ENCODE assay signal across 20 cellular contexts in genomic region chr11:38176812-38177322, GRCh38.
DNase-seq lines count a peak whose midpoint lies in the region; ATAC-seq and TF ChIP-seq lines count a peak whose summit lies in the region.
"Had no signal": no experiment of that assay in that cellular context is flagged by ENCODE, and none has a peak within 500 bp of the region (broad histone marks: within the 10 kb centered on the region; RNA-seq: fewer than 3 reads in every experiment).

No MANE protein-coding gene starts in this region.

- H3K27me3 Mint-ChIP-seq in neural crest cell (ENCODE audit: low read depth) (no peaks in the 10 kb centered on the region), osteocyte (ENCODE audit: unreplicated experiment) (no peaks in the 10 kb centered on the region), immature natural killer cell (ENCODE audit: low read depth in 3 of 3) (peaks cover 0 to 2% (median 1%) of the 10 kb centered on the region in 3 donors)
- H3K27me3 Mint-ChIP-seq: B cell; CD4-positive, alpha-beta T cell had no signal

- no peak overlapping the region for H3K27ac ChIP-seq in RWPE2 (ENCODE audit: poor library complexity, severe bottlenecking)
- no peak overlapping the region for H3K27ac ChIP-seq in effector memory CD4-positive, alpha-beta T cell (ENCODE audit: insufficient read depth, low read length, poor library complexity, severe bottlenecking)
- H3K27ac ChIP-seq: 22Rv1; A549; BLaER1 treated with 17β-estradiol and CSF1 and Interleukin-3, amounts not matched to agents 10 nM and 100 nM; C4-2B had no signal

- H3K4me1 ChIP-seq in RWPE2 (ENCODE audit: insufficient read depth, poor library complexity, severe bottlenecking) = no peaks in the 10 kb centered on the region
- H3K4me1 ChIP-seq in effector memory CD4-positive, alpha-beta T cell (ENCODE audit: control insufficient read depth, insufficient read depth, low read length, poor library complexity, severe bottlenecking) = no peaks in the 10 kb centered on the region
- H3K4me1 ChIP-seq: A549; BLaER1 treated with 17β-estradiol and CSF1 and Interleukin-3, amounts not matched to agents 10 nM and 100 nM had no signal

- H3K4me3 ChIP-seq in RWPE2 (ENCODE audit: severe bottlenecking) = no peak overlapping the region
- no peak overlapping the region for H3K4me3 ChIP-seq in effector memory CD4-positive, alpha-beta T cell (ENCODE audit: insufficient read depth, low read depth, low read length, poor library complexity, severe bottlenecking)
- H3K4me3 ChIP-seq: A549; BLaER1 treated with 17β-estradiol and CSF1 and Interleukin-3, amounts not matched to agents 10 nM and 100 nM had no signal

- no peaks in the 10 kb centered on the region for H3K9me3 ChIP-seq in RWPE2 (ENCODE audit: severe bottlenecking)
- H3K9me3 ChIP-seq in effector memory CD4-positive, alpha-beta T cell (ENCODE audit: control insufficient read depth, low read length) = no peaks in the 10 kb centered on the region
- H3K9me3 ChIP-seq: A549; BLaER1 treated with 17β-estradiol and CSF1 and Interleukin-3, amounts not matched to agents 10 nM and 100 nM; Caco-2 had no signal

- H3K27ac Mint-ChIP-seq in neural crest cell (ENCODE audit: unreplicated experiment) (peak overlapping the region; percentile 43), osteocyte (ENCODE audit: unreplicated experiment) (no peak overlapping the region), immature natural killer cell (no peak overlapping the region)
- H3K27ac Mint-ChIP-seq: B cell; CD4-positive, alpha-beta T cell; CD8-positive, alpha-beta T cell had no signal

- H3K4me3 Mint-ChIP-seq in neural crest cell (no peak overlapping the region), osteocyte (ENCODE audit: unreplicated experiment) (no peak overlapping the region), immature natural killer cell (no peak overlapping the region)
- H3K4me3 Mint-ChIP-seq: B cell; CD4-positive, alpha-beta T cell; CD8-positive, alpha-beta T cell had no signal

- no peaks in the 10 kb centered on the region for H3K9me3 Mint-ChIP-seq in neural crest cell
- H3K9me3 Mint-ChIP-seq in osteocyte (ENCODE audit: unreplicated experiment) = no peaks in the 10 kb centered on the region
- peaks cover 0 to 6% (median under 1%) of the 10 kb centered on the region in 6 donors for H3K9me3 Mint-ChIP-seq in immature natural killer cell

- no peak for ATAC-seq in RWPE2 (ENCODE audit: low read depth)
- no peak for ATAC-seq in GM18858 (IDR thresholded peaks at IDR 0.05; ENCODE audit: unreplicated experiment)
- ATAC-seq: A549; CD8-positive, alpha-beta T cell had no signal

- no peaks in the 10 kb centered on the region for H3K36me3 Mint-ChIP-seq in neural crest cell (ENCODE audit: low read depth)
- H3K36me3 Mint-ChIP-seq in osteocyte (ENCODE audit: unreplicated experiment) = no peaks in the 10 kb centered on the region
- H3K36me3 Mint-ChIP-seq in immature natural killer cell = no peaks in the 10 kb centered on the region
- H3K36me3 Mint-ChIP-seq: CD8-positive, alpha-beta T cell had no signal

- peaks cover 10% of the 10 kb centered on the region for H3K4me1 Mint-ChIP-seq in neural crest cell
- H3K4me1 Mint-ChIP-seq in osteocyte (ENCODE audit: unreplicated experiment) = peaks cover 12% of the 10 kb centered on the region
- H3K4me1 Mint-ChIP-seq in immature natural killer cell = no peaks in the 10 kb centered on the region
- H3K4me1 Mint-ChIP-seq: B cell had no signal

- H3K36me3 ChIP-seq in RWPE2 (ENCODE audit: low read depth) = no peaks in the 10 kb centered on the region
- no peaks in the 10 kb centered on the region for H3K36me3 ChIP-seq in effector memory CD4-positive, alpha-beta T cell (ENCODE audit: control insufficient read depth, insufficient read depth, low read length)
- H3K36me3 ChIP-seq: BLaER1 treated with 17β-estradiol and CSF1 and Interleukin-3, amounts not matched to agents 10 nM and 100 nM had no signal

- no peaks in the 10 kb centered on the region for H3K27me3 ChIP-seq in RWPE2 (ENCODE audit: insufficient read depth, poor library complexity, severe bottlenecking)
- no peaks in the 10 kb centered on the region for H3K27me3 ChIP-seq in effector memory CD4-positive, alpha-beta T cell (replicated peaks; ENCODE audit: control insufficient read depth, insufficient read depth, low read length, poor library complexity, severe bottlenecking)
- H3K27me3 ChIP-seq: BLaER1 treated with 17β-estradiol and CSF1 and Interleukin-3, amounts not matched to agents 10 nM and 100 nM had no signal

- TF ChIP-seq CTCF in RWPE2 (IDR thresholded peaks at IDR 0.05; ENCODE audit: poor library complexity, severe bottlenecking) = no peak
- TF ChIP-seq CTCF in neural crest cell (conservative IDR thresholded peaks at IDR 0.05) = no peak
- TF ChIP-seq CTCF in osteocyte (IDR thresholded peaks at IDR 0.05) = no peak

- DNase-seq in RWPE2 (ENCODE audit: low spot score) (peak; percentile 26), mesenteric fat pad (ENCODE audit: low spot score) (peak; percentile 72), neural crest cell (ENCODE audit: low read depth, low spot score) (no peak), osteocyte (ENCODE audit: extremely low spot score, unreplicated experiment) (peak; percentile 68), activated T-cell treated with anti-CD3 and anti-CD28 coated beads for 4 hours (no peak), immature natural killer cell (no peak)
- DNase-seq in effector memory CD4-positive, alpha-beta T cell = no peak
- DNase-seq: AML-193; Caco-2; Calu3; CD4-positive, alpha-beta T cell; CD8-positive, alpha-beta T cell; DMS79 treated with DMSO at 0.1 percent for 48 hours; GF-D8 had no signal

Comparison
In these comparisons a context has a peak if more than half of its experiments do, and no peak if none do; other contexts are left out.
1. DNase-seq: peak in RWPE2 (single experiment), mesenteric fat pad (single experiment) and osteocyte (single experiment); none in neural crest cell (single experiment), activated T-cell treated with anti-CD3 and anti-CD28 coated beads for 4 hours (single experiment), effector memory CD4-positive, alpha-beta T cell (0 of 3) and immature natural killer cell (0 of 3).